9 cellular contexts compared by ENCODE assay signal in genomic region chr21:44298301-44298700, GRCh38. TPM values are rescaled to one million over a fixed set of nuclear protein-coding genes. Genes with fewer than 3 reads are reported as not detected.
DNase-seq lines count a peak whose midpoint lies in the region; ATAC-seq, FAIRE-seq and TF ChIP-seq lines count a peak whose summit lies in the region.
"Had no signal": no experiment of that assay in that cellular context is flagged by ENCODE, and none has a peak within 500 bp of the region (broad histone marks: within the 10 kb centered on the region; RNA-seq: fewer than 3 reads in every experiment).

No MANE protein-coding gene starts in this region.

- CTCF ChIA-PET in CD4-positive, alpha-beta memory T cell (lab: Charles Lee; ENCODE audit: partially characterized antibody): interaction anchor here (0.7 to 3.0 kb wide), 14 partner anchors 9 to 613 kb away, joined by 3 to 17 read pairs (median 4); partner anchors contain the start of gene DNMT3L

- no peaks in the 10 kb centered on the region for H3K27me3 ChIP-seq in CD4-positive, alpha-beta memory T cell (ENCODE audit: insufficient read depth, low read length)
- H3K27me3 ChIP-seq in pancreas: no peaks in the 10 kb centered on the region

- H3K9me3 ChIP-seq in CD4-positive, alpha-beta memory T cell (ENCODE audit: control insufficient read depth in 1 of 2, low read length in 2 of 2): no peaks in the 10 kb centered on the region
- no peaks in the 10 kb centered on the region for H3K9me3 ChIP-seq in pancreas

- peaks cover 72% of the 10 kb centered on the region for H3K4me1 ChIP-seq in CD4-positive, alpha-beta memory T cell (ENCODE audit: insufficient read depth, low read length)
- peaks cover 4 to 30% (median 5%) of the 10 kb centered on the region in 3 donors for H3K4me1 ChIP-seq in pancreas

- DNase-seq in CD4-positive, alpha-beta memory T cell: peak in 4 of 5 donors; percentile 12 to 47 (median 36)
- no peak for DNase-seq in GM18507 (ENCODE audit: extremely low spot score, insufficient read length, low read depth)
- DNase-seq in memory B cell (ENCODE audit: low spot score in 2 of 2): no peak
- no peak for DNase-seq in pancreas
- no peak for DNase-seq in globus pallidus (ENCODE audit: low spot score)
- DNase-seq in occipital lobe (lab: John Stamatoyannopoulos, UW): no peak

- H3K9me3 Mint-ChIP-seq in CD4-positive, alpha-beta memory T cell: peaks cover 0 to 2% (median 0%) of the 10 kb centered on the region in 8 donors
- H3K9me3 Mint-ChIP-seq in activated T-helper 17 cell treated with anti-CD3 and anti-CD28 coated beads, Interleukin-2, amount 50 U/mL, for 72 hours: no peaks in the 10 kb centered on the region
- no peaks in the 10 kb centered on the region for H3K9me3 Mint-ChIP-seq in memory B cell

- H3K36me3 Mint-ChIP-seq in CD4-positive, alpha-beta memory T cell: peaks cover 0 to 4% of the 10 kb centered on the region in 2 donors
- H3K36me3 Mint-ChIP-seq in activated T-helper 17 cell treated with anti-CD3 and anti-CD28 coated beads, Interleukin-2, amount 50 U/mL, for 72 hours (ENCODE audit: low read depth): peaks cover 22% of the 10 kb centered on the region
- no peaks in the 10 kb centered on the region for H3K36me3 Mint-ChIP-seq in memory B cell

- intact Hi-C loops in CD4-positive, alpha-beta memory T cell (cut with micrococcal nuclease): no loop called here
- intact Hi-C loops in pancreas (cut with DNase I): no loop called here

- peak overlapping the region; percentile 36 to 94 (median 68) for H3K4me3 Mint-ChIP-seq in CD4-positive, alpha-beta memory T cell
- peak overlapping the region; percentile 87 for H3K4me3 Mint-ChIP-seq in activated T-helper 17 cell treated with anti-CD3 and anti-CD28 coated beads, Interleukin-2, amount 50 U/mL, for 72 hours
- H3K4me3 Mint-ChIP-seq in memory B cell: no peak overlapping the region

- peak overlapping the region; percentile 83 to 94 (median 89) for H3K27ac Mint-ChIP-seq in CD4-positive, alpha-beta memory T cell
- H3K27ac Mint-ChIP-seq in activated T-helper 17 cell treated with anti-CD3 and anti-CD28 coated beads, Interleukin-2, amount 50 U/mL, for 72 hours: peak overlapping the region; percentile 86
- H3K27ac Mint-ChIP-seq in memory B cell: peak overlapping the region; percentile 85

- 70 to 81% methylated on average over 2 of the region's 2 CpGs for WGBS in pancreas, 2 donors

- FAIRE-seq in GM18507 (lab: Jason Lieb, UNC): peak; percentile 24
- no peak for FAIRE-seq in pancreas (lab: Jason Lieb, UNC)

- no peaks in the 10 kb centered on the region for H3K36me3 ChIP-seq in CD4-positive, alpha-beta memory T cell (ENCODE audit: insufficient read depth, low read length)
- H3K36me3 ChIP-seq in pancreas: no peaks in the 10 kb centered on the region

- H3K27ac ChIP-seq in CD4-positive, alpha-beta memory T cell (ENCODE audit: low read depth, low read length): peak overlapping the region; percentile 36
- no peak overlapping the region for H3K27ac ChIP-seq in pancreas

- H3K4me1 Mint-ChIP-seq in CD4-positive, alpha-beta memory T cell: peaks cover 21 to 58% (median 45%) of the 10 kb centered on the region in 4 donors
- peaks cover 6% of the 10 kb centered on the region for H3K4me1 Mint-ChIP-seq in activated T-helper 17 cell treated with anti-CD3 and anti-CD28 coated beads, Interleukin-2, amount 50 U/mL, for 72 hours
- peaks cover 38% of the 10 kb centered on the region for H3K4me1 Mint-ChIP-seq in memory B cell

- H3K27me3 Mint-ChIP-seq in CD4-positive, alpha-beta memory T cell: no peaks in the 10 kb centered on the region
- no peaks in the 10 kb centered on the region for H3K27me3 Mint-ChIP-seq in activated T-helper 17 cell treated with anti-CD3 and anti-CD28 coated beads, Interleukin-2, amount 50 U/mL, for 72 hours
- no peaks in the 10 kb centered on the region for H3K27me3 Mint-ChIP-seq in memory B cell

- ATAC-seq in activated T-helper 17 cell treated with anti-CD3 and anti-CD28 coated beads, Interleukin-2, amount 50 U/mL, for 72 hours (replicated peaks): no peak
- ATAC-seq in memory B cell (ENCODE audit: low read depth) (no peak), pancreas (no peak), GM19455 (IDR thresholded peaks at IDR 0.05; ENCODE audit: unreplicated experiment) (no peak)

- TF ChIP-seq CTCF in pancreas (IDR thresholded peaks at IDR 0.05): no peak

- no peak overlapping the region for H3K4me3 ChIP-seq in CD4-positive, alpha-beta memory T cell (ENCODE audit: low read length in 2 of 2)
- H3K4me3 ChIP-seq in pancreas: no peak overlapping the region

- POLR2A ChIA-PET in CD4-positive, alpha-beta memory T cell (lab: Charles Lee; ENCODE audit: partially characterized antibody): interaction anchor here (1.0 to 1.8 kb wide), 3 partner anchors 41 to 230 kb away, joined by 3 to 10 read pairs (median 3); partner anchors contain the start of gene CFAP410

RNA-seq across cellular contexts. Expression of gene PFKL, which starts 1.6 kb away (rescaled TPM):
- 100 to 1,000 TPM; 143 to 145 TPM for total RNA-seq in CD4-positive, alpha-beta memory T cell
- polyA plus RNA-seq in CD4-positive, alpha-beta memory T cell: 100 to 1,000 TPM; 132 to 134 TPM
- total RNA-seq in activated T-helper 17 cell treated with anti-CD3 and anti-CD28 coated beads, Interleukin-2, amount 50 U/mL, for 72 hours: 100 to 1,000 TPM; 150 to 184 TPM
- 10 to 100 TPM; 40.0 to 67.9 (median 48.5) TPM for total RNA-seq in pancreas
- 100 to 1,000 TPM in 1 of 2 donors, 10 to 100 TPM in 1; 89.0 to 120 TPM for polyA plus RNA-seq in pancreas
- total RNA-seq in occipital lobe: 107 TPM

RNA-seq across cellular contexts. Expression of gene AIRE, which starts 12.6 kb away (rescaled TPM):
- not detected for total RNA-seq in CD4-positive, alpha-beta memory T cell
- 1 to 10 TPM in 1 of 2 donors, under 1 TPM in 1; 0.32 to 2.3 TPM for polyA plus RNA-seq in CD4-positive, alpha-beta memory T cell
- not detected for total RNA-seq in activated T-helper 17 cell treated with anti-CD3 and anti-CD28 coated beads, Interleukin-2, amount 50 U/mL, for 72 hours
- not detected for total RNA-seq in pancreas
- polyA plus RNA-seq in pancreas: under 1 TPM in 1 of 2 donors, not detected in 1; 0.02 TPM
- not detected for total RNA-seq in occipital lobe
- total RNA-seq: posterior vena cava had no signal

RNA-seq across cellular contexts. Expression of gene DNMT3L, which starts 36.6 kb away (rescaled TPM):
- total RNA-seq in CD4-positive, alpha-beta memory T cell: not detected
- not detected for polyA plus RNA-seq in CD4-positive, alpha-beta memory T cell
- total RNA-seq in activated T-helper 17 cell treated with anti-CD3 and anti-CD28 coated beads, Interleukin-2, amount 50 U/mL, for 72 hours: not detected
- total RNA-seq in pancreas: not detected
- polyA plus RNA-seq in pancreas: not detected
- total RNA-seq in occipital lobe: not detected
- total RNA-seq: posterior vena cava had no signal

RNA-seq across cellular contexts. Expression of gene CFAP410, which starts 40.9 kb away (rescaled TPM):
- total RNA-seq in CD4-positive, alpha-beta memory T cell: 10 to 100 TPM; 51.7 to 55.2 TPM
- 10 to 100 TPM; 20.1 to 32.4 TPM for polyA plus RNA-seq in CD4-positive, alpha-beta memory T cell
- total RNA-seq in activated T-helper 17 cell treated with anti-CD3 and anti-CD28 coated beads, Interleukin-2, amount 50 U/mL, for 72 hours: 10 to 100 TPM; 13.7 to 16.4 TPM
- total RNA-seq in pancreas: 10 to 100 TPM; 10.3 to 20.1 (median 15.2) TPM
- polyA plus RNA-seq in pancreas: 100 to 1,000 TPM in 1 of 2 donors, 10 to 100 TPM in 1; 83.9 to 118 TPM
- 5.0 TPM for total RNA-seq in occipital lobe

RNA-seq across cellular contexts. Expression of gene TRPM2, which starts 55.1 kb away (rescaled TPM):
- 1 to 10 TPM; 1.3 to 1.7 TPM for total RNA-seq in CD4-positive, alpha-beta memory T cell
- under 1 TPM in 1 of 2 donors, not detected in 1; 0.37 TPM for polyA plus RNA-seq in CD4-positive, alpha-beta memory T cell
- 10 to 100 TPM; 10.7 to 25.6 TPM for total RNA-seq in activated T-helper 17 cell treated with anti-CD3 and anti-CD28 coated beads, Interleukin-2, amount 50 U/mL, for 72 hours
- total RNA-seq in pancreas: 1 to 10 TPM in 3 of 6 donors, under 1 TPM in 3; 0.46 to 8.7 (median 1.3) TPM
- 1 to 10 TPM; 4.0 to 5.0 TPM for polyA plus RNA-seq in pancreas
- total RNA-seq in occipital lobe: 1.2 TPM

Comparison
In these comparisons a context has a peak if more than half of its experiments do, and no peak if none do; other contexts are left out.
1. DNase-seq: peak in CD4-positive, alpha-beta memory T cell (4 of 5); none in GM18507 (single experiment), memory B cell (0 of 2), pancreas (0 of 6), globus pallidus (single experiment) and occipital lobe (single experiment).
2. Peak in every context shown above with its lines, with median percentiles within 50 percentile points of each other: H3K27ac Mint-ChIP-seq.